In the genomic region with DNA sequence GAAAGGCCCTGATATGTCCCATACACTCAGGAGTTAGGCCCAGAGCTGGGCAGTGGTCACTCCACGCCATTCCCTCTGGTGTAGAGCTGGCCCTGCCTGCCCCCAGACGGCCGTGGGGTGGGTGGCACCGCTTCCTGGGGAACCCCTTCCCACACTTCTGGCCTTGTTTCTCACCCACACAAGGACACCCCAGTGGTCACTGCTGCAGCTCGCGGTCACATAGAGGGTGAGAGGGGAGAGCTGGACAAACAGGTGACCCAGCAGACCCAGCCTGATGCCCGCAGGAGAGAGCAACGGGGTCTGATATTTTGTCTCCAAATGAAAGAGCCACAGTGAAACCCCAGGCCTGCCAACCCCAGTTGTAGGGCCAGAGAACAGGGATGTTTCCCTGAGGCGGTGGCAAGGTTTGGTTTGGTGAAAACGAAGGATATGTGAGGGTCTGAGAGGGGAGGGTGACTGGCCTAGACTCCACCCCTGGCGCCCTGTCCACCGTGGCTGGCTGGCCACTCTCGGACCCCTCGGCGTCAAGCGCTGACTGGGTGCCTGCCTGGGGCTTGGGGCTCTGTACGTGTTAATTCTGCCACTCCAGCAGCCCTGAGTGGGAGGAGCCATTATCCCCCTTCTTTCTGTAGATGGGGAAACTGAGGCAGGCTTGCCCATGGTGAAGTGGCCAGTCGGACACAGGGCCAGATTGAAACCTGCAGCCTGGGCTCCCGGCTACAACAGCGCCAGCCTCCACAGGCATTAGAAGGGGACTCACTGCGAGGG, we compare ENCODE assay signal across 11 cellular contexts.
DNase-seq lines count a peak whose midpoint lies in the region; ATAC-seq and TF ChIP-seq lines count a peak whose summit lies in the region.
"Had no signal": no experiment of that assay in that cellular context is flagged by ENCODE, and none has a peak within 500 bp of the region (broad histone marks: within the 10 kb centered on the region; RNA-seq: fewer than 3 reads in every experiment).

No MANE protein-coding gene starts in this region.

- TF ChIP-seq CTCF in right lobe of liver (IDR thresholded peaks at IDR 0.05): no peak

- H3K27me3 ChIP-seq in right lobe of liver (no peaks in the 10 kb centered on the region), thymus (ENCODE audit: control insufficient read depth, insufficient read depth) (no peaks in the 10 kb centered on the region)

- H3K9me3 ChIP-seq in right lobe of liver (no peaks in the 10 kb centered on the region), thymus (ENCODE audit: control insufficient read depth) (no peaks in the 10 kb centered on the region)

- H3K27ac ChIP-seq in caudate nucleus (ENCODE audit: low read depth, low read length): peak overlapping the region; percentile 95
- peak overlapping the region; percentile 72 to 97 (median 95) for H3K27ac ChIP-seq in right lobe of liver
- peak overlapping the region; percentile 62 for H3K27ac ChIP-seq in thymus (ENCODE audit: low read depth)

- 52% methylated on average over 8 of the region's 21 CpGs for WGBS in right lobe of liver (ENCODE audit: insufficient coverage, low coverage, low lambda C conversion rate, missing lambda C conversion rate)
- 96% methylated on average over 21 of the region's 21 CpGs for WGBS in thymus

- intact Hi-C loops in right lobe of liver (cut with DNase I): no loop called here

- H3K4me3 ChIP-seq in right lobe of liver (no peak overlapping the region), thymus (ENCODE audit: low read length) (no peak overlapping the region)

- H3K4me1 ChIP-seq in right lobe of liver: peaks cover 0 to 50% (median 26%) of the 10 kb centered on the region in 4 donors
- peaks cover 9% of the 10 kb centered on the region for H3K4me1 ChIP-seq in thymus (ENCODE audit: control insufficient read depth, insufficient read depth, low read length)

- DNase-seq in M059J (ENCODE audit: low read depth): peak; percentile 64
- DNase-seq in caudate nucleus (lab: John Stamatoyannopoulos, UW): no peak
- peak; percentile 24 to 46 (median 39) for DNase-seq in right lobe of liver
- no peak for DNase-seq in NCI-H748 treated with DMSO at 0.1 percent for 48 hours (lab: John Stamatoyannopoulos, UW)
- no peak for DNase-seq in islet precursor cell
- DNase-seq: GDM1; NCI-H146; stimulated activated CD4-positive, alpha-beta T cell treated with anti-CD3 and anti-CD28 coated beads, Interleukin-4, amount 100 ng/mL, for 1 hour had no signal

- ATAC-seq in right lobe of liver (no peak), GM21529 (IDR thresholded peaks at IDR 0.05; ENCODE audit: unreplicated experiment) (no peak), HG03354 (IDR thresholded peaks at IDR 0.05; ENCODE audit: poor library complexity, severe bottlenecking, unreplicated experiment) (no peak)

- TF ChIP-seq POLR2A in right lobe of liver (IDR thresholded peaks at IDR 0.05): no peak

- H3K36me3 ChIP-seq in right lobe of liver (peaks cover 0 to 2% (median 0%) of the 10 kb centered on the region in 4 donors), thymus (ENCODE audit: control insufficient read depth, insufficient read depth) (peaks cover 5% of the 10 kb centered on the region)

Comparison
In these comparisons a context has a peak if more than half of its experiments do, and no peak if none do; other contexts are left out.
1. DNase-seq: peak in M059J (single experiment) and right lobe of liver (3 of 3); none in caudate nucleus (0 of 61), NCI-H748 treated with DMSO at 0.1 percent for 48 hours (single experiment) and islet precursor cell (single experiment).
2. Peak in every context shown above with its lines, with median percentiles within 50 percentile points of each other: H3K27ac ChIP-seq.